Comparison of ENCODE assay signal across 16 cellular contexts in genomic region chr2:238873841-238874240, GRCh38. TPM values are rescaled to one million over a fixed set of nuclear protein-coding genes. Genes with fewer than 3 reads are reported as not detected.
DNase-seq lines count a peak whose midpoint lies in the region; ATAC-seq and TF ChIP-seq lines count a peak whose summit lies in the region.
"Had no signal": no experiment of that assay in that cellular context is flagged by ENCODE, and none has a peak within 500 bp of the region (broad histone marks: within the 10 kb centered on the region; RNA-seq: fewer than 3 reads in every experiment).

No MANE protein-coding gene starts in this region.

- H3K36me3 Mint-ChIP-seq in HFFc6 (ENCODE audit: low read depth), result peaks cover 59% of the 10 kb centered on the region
- H3K36me3 Mint-ChIP-seq: CD8-positive, alpha-beta T cell had no signal

- H3K9me2 ChIP-seq in MM.1S (replicated peaks; ENCODE audit: insufficient read depth, low read length), result no peaks in the 10 kb centered on the region

- CTCF ChIA-PET in RWPE1 (lab: Yijun Ruan, JAX), result interaction anchor here (0.6 kb wide), 1 partner anchor 45 kb away, joined by 4 read pairs; no protein-coding TSS in a partner anchor

- H3K27ac Mint-ChIP-seq in HFFc6, result peak overlapping the region; percentile 79
- H3K27ac Mint-ChIP-seq: CD8-positive, alpha-beta T cell had no signal

- H3K9me3 Mint-ChIP-seq in HFFc6, result peaks cover 4% of the 10 kb centered on the region

- H3K4me1 ChIP-seq in spleen, result no peaks in the 10 kb centered on the region
- H3K4me1 ChIP-seq in MM.1S (ENCODE audit: low read length), result no peaks in the 10 kb centered on the region
- H3K4me1 ChIP-seq: BE2C had no signal

- no peak for TF ChIP-seq POLR2A in spleen (IDR thresholded peaks at IDR 0.05)

- no peaks in the 10 kb centered on the region for H3K36me3 ChIP-seq in spleen
- no peaks in the 10 kb centered on the region for H3K36me3 ChIP-seq in MM.1S (replicated peaks; ENCODE audit: insufficient read depth, low read length)
- H3K36me3 ChIP-seq: BE2C had no signal

- no peak overlapping the region for H3K9ac ChIP-seq in MM.1S (ENCODE audit: low read length)

- H3K27me3 ChIP-seq in spleen (replicated peaks in 1 of 7) (peaks cover 0 to 33% (median 0%) of the 10 kb centered on the region in 7 donors), MM.1S (replicated peaks; ENCODE audit: insufficient read depth, low read length) (peaks cover 37% of the 10 kb centered on the region)

- H3F3A ChIP-seq in MM.1S (ENCODE audit: insufficient read depth, low read length), result no peaks in the 10 kb centered on the region

- POLR2A ChIA-PET in RWPE1 (lab: Yijun Ruan, JAX; ENCODE audit: low non-redundant PET), result no interaction called here

- no peaks in the 10 kb centered on the region for H3K79me2 ChIP-seq in MM.1S (ENCODE audit: low read length)

- DNase-seq in EH (ENCODE audit: low read depth) (peak; percentile 12), HFFc6 (no peak), islet precursor cell (peak; percentile 32), spleen (peak; percentile 17), RWPE1 (ENCODE audit: low spot score) (no peak), GOT3 (lab: John Stamatoyannopoulos, UW) (no peak), MM.1S (no peak)
- DNase-seq: BE2C; CD8-positive, alpha-beta T cell; COR-L47; DMS153; DMS79 treated with DMSO at 0.1 percent for 48 hours; GDM1; H7 had no signal

- H3K4me1 Mint-ChIP-seq in HFFc6 (ENCODE audit: low read depth), result peaks cover 84% of the 10 kb centered on the region

- no peak overlapping the region for H3K4me3 ChIP-seq in spleen
- H3K4me3 ChIP-seq in MM.1S (ENCODE audit: low read length), result no peak overlapping the region

- H3K9me3 ChIP-seq in spleen (peaks cover 0 to 18% (median 8%) of the 10 kb centered on the region in 8 donors), MM.1S (replicated peaks; ENCODE audit: insufficient read depth, low read length) (no peaks in the 10 kb centered on the region)
- H3K9me3 ChIP-seq: BE2C had no signal

- no peaks in the 10 kb centered on the region for H4K20me1 ChIP-seq in MM.1S (ENCODE audit: insufficient read depth, low read length)

- H3K27ac ChIP-seq in spleen (no peak overlapping the region), RWPE1 (no peak overlapping the region), MM.1S (ENCODE audit: low read length) (no peak overlapping the region)
- H3K27ac ChIP-seq: C4-2B had no signal

- peak overlapping the region; percentile 42 for H3K4me3 Mint-ChIP-seq in HFFc6
- H3K4me3 Mint-ChIP-seq: CD8-positive, alpha-beta T cell had no signal

- ATAC-seq in GM21423 (IDR thresholded peaks at IDR 0.05; ENCODE audit: unreplicated experiment), result no peak
- ATAC-seq: CD8-positive, alpha-beta T cell had no signal

- H2AFZ ChIP-seq in MM.1S (ENCODE audit: low read length), result no peak overlapping the region

- 88 to 93% (median 89%) methylated on average over 6 of the region's 6 CpGs for WGBS in spleen, 5 donors

- no peak overlapping the region for H3K4me2 ChIP-seq in MM.1S (ENCODE audit: low read depth, low read length)

- intact Hi-C loops in spleen (cut with DNase I; ENCODE audit: low total_unique reads), result no loop called here

- H3K27me3 Mint-ChIP-seq in HFFc6 (ENCODE audit: insufficient read depth), result peaks cover 20% of the 10 kb centered on the region

- no peak for TF ChIP-seq CTCF in HFFc6 (IDR thresholded peaks at IDR 0.05)
- TF ChIP-seq CTCF in spleen (IDR thresholded peaks at IDR 0.05 in 8 of 11, conservative IDR thresholded peaks at IDR 0.05 in 3 of 11), result no peak
- TF ChIP-seq CTCF in RWPE1 (conservative IDR thresholded peaks at IDR 0.05; ENCODE audit: low read depth), result no peak
- TF ChIP-seq CTCF in MM.1S (IDR thresholded peaks at IDR 0.05; ENCODE audit: low read length), result no peak

RNA-seq across cellular contexts. Expression of gene TWIST2, which starts 26.0 kb away (rescaled TPM):
- 100 to 1,000 TPM; 127 to 146 (median 137) TPM for total RNA-seq in HFFc6 (2021; fragmentation: NEBNext Ultra II Directional; extraction: Animal tissue kit (Norgen Biotek cat#: 25700))
- total RNA-seq in spleen, result 1 to 10 TPM; 2.1 to 9.0 (median 2.6) TPM
- polyA plus RNA-seq in spleen, result 1 to 10 TPM; 1.7 to 2.4 (median 2.1) TPM
- total RNA-seq: CD8-positive, alpha-beta T cell had no signal

Comparison
In these comparisons a context has a peak if more than half of its experiments do, and no peak if none do; other contexts are left out.
1. DNase-seq: peak in EH (single experiment), islet precursor cell (single experiment) and spleen (single experiment); none in HFFc6 (single experiment), RWPE1 (single experiment), GOT3 (single experiment) and MM.1S (single experiment).
2. RNA of gene TWIST2, which starts 26.0 kb away (total RNA-seq): 127 to 146 TPM in HFFc6; 2.1 to 9.0 TPM in spleen; every median in the first group is over 10 times any median in the second.